ENCODE assay signal across 24 cellular contexts in genomic region chrX:13420545-13421183, GRCh38.
DNase-seq lines count a peak whose midpoint lies in the region; FAIRE-seq and TF ChIP-seq lines count a peak whose summit lies in the region.
"Had no signal": no experiment of that assay in that cellular context is flagged by ENCODE, and none has a peak within 500 bp of the region (broad histone marks: within the 10 kb centered on the region; RNA-seq: fewer than 3 reads in every experiment).

No MANE protein-coding gene starts in this region.

- peak; percentile 50 for DNase-seq in mammary epithelial cell
- DNase-seq in breast epithelium (ENCODE audit: low spot score in 2 of 2), result no peak
- peak; percentile 27 for DNase-seq in medulla oblongata (ENCODE audit: extremely low spot score)
- DNase-seq in smooth muscle cell (lab: John Stamatoyannopoulos, UW; ENCODE audit: unreplicated experiment), result no peak
- no peak for DNase-seq in D721Med (ENCODE audit: insufficient read length, low spot score)
- no peak for DNase-seq in G401 (ENCODE audit: low spot score)
- no peak for DNase-seq in activated naive CD4-positive, alpha-beta T cell (lab: John Stamatoyannopoulos, UW)
- DNase-seq: activated CD8-positive, alpha-beta T cell treated with anti-CD3 and anti-CD28 coated beads, Interleukin-2, amount 10 ng/mL, durations not matched to agents 7 days and 5 days; activated naive CD4-positive, alpha-beta T cell treated with anti-CD3 and anti-CD28 coated beads for 36 hours; activated T-cell treated with anti-CD3 and anti-CD28 coated beads, Interleukin-2, amount 50 U/mL, for 4 hours; DMS 273 treated with DMSO at 0.1 percent for 48 hours; effector CD4-positive, alpha-beta T cell; Kasumi-1; kidney glomerular epithelial cell; NCI-H2029 treated with DMSO at 0.1 percent for 48 hours; NCI-H446 treated with DMSO at 0.1 percent for 48 hours; NK-92 treated with Interleukin-12 subunit alpha and Interleukin-12 subunit beta, amount 100 ng/mL, for 24 hours had no signal

- H4K20me1 ChIP-seq in mammary epithelial cell (ENCODE audit: insufficient read depth, low read length), result no peaks in the 10 kb centered on the region
- no peaks in the 10 kb centered on the region for H4K20me1 ChIP-seq in OCI-LY1 (ENCODE audit: insufficient read depth, low read length)
- no peaks in the 10 kb centered on the region for H4K20me1 ChIP-seq in smooth muscle cell (ENCODE audit: low read depth)

- H3K27me3 ChIP-seq in mammary epithelial cell (ENCODE audit: insufficient read depth, low read length), result no peaks in the 10 kb centered on the region
- peaks cover 0 to 49% of the 10 kb centered on the region in 2 donors for H3K27me3 ChIP-seq in breast epithelium
- no peaks in the 10 kb centered on the region for H3K27me3 ChIP-seq in OCI-LY1 (ENCODE audit: insufficient read depth, low read length)
- no peaks in the 10 kb centered on the region for H3K27me3 ChIP-seq in smooth muscle cell (ENCODE audit: low read depth)
- H3K27me3 ChIP-seq: gastroesophageal sphincter, vagina had no signal

- H3K4me2 ChIP-seq in mammary epithelial cell (ENCODE audit: insufficient read depth, low read depth, low read length) (no peak overlapping the region), OCI-LY1 (ENCODE audit: low read length) (peak overlapping the region; percentile 76), smooth muscle cell (no peak overlapping the region)

- H3K27ac ChIP-seq in mammary epithelial cell (ENCODE audit: insufficient read depth, low read depth, low read length), result peak overlapping the region; percentile 3
- H3K27ac ChIP-seq in breast epithelium, result no peak overlapping the region
- H3K27ac ChIP-seq in OCI-LY1 (ENCODE audit: low read depth, low read length, poor library complexity, severe bottlenecking), result peak overlapping the region; percentile 96
- H3K27ac ChIP-seq in smooth muscle cell (ENCODE audit: low read depth), result peak overlapping the region; percentile 11
- H3K27ac ChIP-seq: gastroesophageal sphincter, vagina had no signal

- peak overlapping the region; percentile 87 for H2AFZ ChIP-seq in mammary epithelial cell (ENCODE audit: low read depth, low read length)
- H2AFZ ChIP-seq in OCI-LY1 (ENCODE audit: low read length), result no peak overlapping the region
- peak overlapping the region; percentile 28 for H2AFZ ChIP-seq in smooth muscle cell (ENCODE audit: low read depth)

- intact Hi-C loops in mammary epithelial cell (cut with micrococcal nuclease), result no loop called here
- intact Hi-C loops in breast epithelium (cut with DNase I; ENCODE audit: low total_unique reads), result loop anchor here (10.0 kb wide), 1 partner anchor 1934 kb away; no protein-coding TSS in a partner anchor

- no peak overlapping the region for H3K4me3 ChIP-seq in mammary epithelial cell (replicated peaks in 1 of 3; ENCODE audit: insufficient read depth in 1 of 3, low read depth in 2 of 3, low read length in 3 of 3)
- H3K4me3 ChIP-seq in breast epithelium, result no peak overlapping the region
- peak overlapping the region; percentile 23 for H3K4me3 ChIP-seq in OCI-LY1 (ENCODE audit: low read depth, low read length, poor library complexity, severe bottlenecking)
- no peak overlapping the region for H3K4me3 ChIP-seq in smooth muscle cell
- H3K4me3 ChIP-seq: gastroesophageal sphincter, HAP-1, vagina had no signal

- dilution Hi-C loops in mammary epithelial cell (cut with HindIII; ENCODE audit: low sequenced_read_pairs), result no loop called here

- H3K9me3 ChIP-seq in mammary epithelial cell (replicated peaks; ENCODE audit: insufficient read depth, low read length) (no peaks in the 10 kb centered on the region), breast epithelium (peaks cover 0 to 9% of the 10 kb centered on the region in 2 donors), OCI-LY1 (ENCODE audit: low read length) (no peaks in the 10 kb centered on the region), smooth muscle cell (replicated peaks; ENCODE audit: low read depth) (no peaks in the 10 kb centered on the region)
- H3K9me3 ChIP-seq: gastroesophageal sphincter, HAP-1, vagina had no signal

- H3K4me1 ChIP-seq in mammary epithelial cell (ENCODE audit: insufficient read depth, low read length) (peaks cover 30% of the 10 kb centered on the region), breast epithelium (no peaks in the 10 kb centered on the region), OCI-LY1 (ENCODE audit: insufficient read depth, low read length, severe bottlenecking) (peaks cover 69% of the 10 kb centered on the region), smooth muscle cell (ENCODE audit: low read depth) (peaks cover 12% of the 10 kb centered on the region)
- H3K4me1 ChIP-seq: vagina had no signal

- CTCF ChIA-PET in mammary epithelial cell (lab: Charles Lee; ENCODE audit: low non-redundant PET), result no interaction called here

- in situ Hi-C loops in mammary epithelial cell (cut with MboI; ENCODE audit: low sequenced_read_pairs in 2 of 2), result no loop called here
- in situ Hi-C loops in G401 (cut with HindIII; ENCODE audit: low sequenced_read_pairs), result no loop called here

- no peaks in the 10 kb centered on the region for H3F3A ChIP-seq in OCI-LY1 (ENCODE audit: insufficient read depth, low read length)
- peaks cover 10% of the 10 kb centered on the region for H3F3A ChIP-seq in smooth muscle cell (ENCODE audit: low read depth)

- no peak for TF ChIP-seq POLR2A in breast epithelium (IDR thresholded peaks at IDR 0.05)

- FAIRE-seq in D721Med (lab: Jason Lieb, UNC), result no peak
- FAIRE-seq: A204.1, G401.6, RCC 7860 had no signal

- no peak overlapping the region for H3K9ac ChIP-seq in mammary epithelial cell (ENCODE audit: insufficient read depth, low read length)
- peak overlapping the region; percentile 75 for H3K9ac ChIP-seq in OCI-LY1 (ENCODE audit: low read length)
- no peak overlapping the region for H3K9ac ChIP-seq in smooth muscle cell (ENCODE audit: low read depth)

- WGBS in mammary epithelial cell (ENCODE audit: low coverage, missing lambda C conversion rate), result 78% methylated on average over 4 of the region's 4 CpGs
- WGBS in smooth muscle cell (ENCODE audit: low lambda C conversion rate), result 89% methylated on average over 4 of the region's 4 CpGs

- BruUV-seq in mammary epithelial cell (replicated peaks; lab: Mats Ljungman, UMichigan), result no TSS peak

- H3K79me2 ChIP-seq in mammary epithelial cell (ENCODE audit: insufficient read depth, low read length), result no peaks in the 10 kb centered on the region
- no peaks in the 10 kb centered on the region for H3K79me2 ChIP-seq in OCI-LY1 (ENCODE audit: insufficient read depth, low read length)
- H3K79me2 ChIP-seq in smooth muscle cell (ENCODE audit: low read depth), result no peaks in the 10 kb centered on the region

- TF ChIP-seq CTCF in mammary epithelial cell (conservative IDR thresholded peaks at IDR 0.05 in 1 of 2, IDR thresholded peaks at IDR 0.05 in 1 of 2; ENCODE audit: extremely low read depth in 1 of 2, insufficient read depth in 1 of 2, low read depth in 1 of 2, low read length in 2 of 2), result no peak
- TF ChIP-seq CTCF in breast epithelium (IDR thresholded peaks at IDR 0.05), result no peak
- no peak for TF ChIP-seq CTCF in OCI-LY1 (IDR thresholded peaks at IDR 0.05; ENCODE audit: low read length)
- TF ChIP-seq CTCF in smooth muscle cell (IDR thresholded peaks at IDR 0.05; ENCODE audit: borderline replicate concordance, insufficient read depth, poor library complexity, severe bottlenecking), result no peak
- TF ChIP-seq CTCF in D721Med (IDR thresholded peaks at IDR 0.05; ENCODE audit: insufficient read depth, missing control alignments), result no peak

- H3K9me2 ChIP-seq in OCI-LY1 (ENCODE audit: low read depth, low read length), result no peaks in the 10 kb centered on the region

- H3K36me3 ChIP-seq in mammary epithelial cell (ENCODE audit: insufficient read depth, low read length) (no peaks in the 10 kb centered on the region), breast epithelium (no peaks in the 10 kb centered on the region), OCI-LY1 (ENCODE audit: insufficient read depth, low read length) (no peaks in the 10 kb centered on the region), smooth muscle cell (ENCODE audit: low read depth) (no peaks in the 10 kb centered on the region)
- H3K36me3 ChIP-seq: gastroesophageal sphincter, HAP-1, vagina had no signal

Comparison
In these comparisons a context has a peak if more than half of its experiments do, and no peak if none do; other contexts are left out.
1. DNase-seq: peak in mammary epithelial cell (single experiment) and medulla oblongata (single experiment); none in breast epithelium (0 of 2), smooth muscle cell (single experiment), D721Med (single experiment), G401 (single experiment) and activated naive CD4-positive, alpha-beta T cell (0 of 4).
2. H3K27ac ChIP-seq: peak in mammary epithelial cell (single experiment), OCI-LY1 (single experiment) and smooth muscle cell (single experiment); none in breast epithelium (0 of 2).